Comparison of ENCODE assay signal across 8 cellular contexts in the genomic region with DNA sequence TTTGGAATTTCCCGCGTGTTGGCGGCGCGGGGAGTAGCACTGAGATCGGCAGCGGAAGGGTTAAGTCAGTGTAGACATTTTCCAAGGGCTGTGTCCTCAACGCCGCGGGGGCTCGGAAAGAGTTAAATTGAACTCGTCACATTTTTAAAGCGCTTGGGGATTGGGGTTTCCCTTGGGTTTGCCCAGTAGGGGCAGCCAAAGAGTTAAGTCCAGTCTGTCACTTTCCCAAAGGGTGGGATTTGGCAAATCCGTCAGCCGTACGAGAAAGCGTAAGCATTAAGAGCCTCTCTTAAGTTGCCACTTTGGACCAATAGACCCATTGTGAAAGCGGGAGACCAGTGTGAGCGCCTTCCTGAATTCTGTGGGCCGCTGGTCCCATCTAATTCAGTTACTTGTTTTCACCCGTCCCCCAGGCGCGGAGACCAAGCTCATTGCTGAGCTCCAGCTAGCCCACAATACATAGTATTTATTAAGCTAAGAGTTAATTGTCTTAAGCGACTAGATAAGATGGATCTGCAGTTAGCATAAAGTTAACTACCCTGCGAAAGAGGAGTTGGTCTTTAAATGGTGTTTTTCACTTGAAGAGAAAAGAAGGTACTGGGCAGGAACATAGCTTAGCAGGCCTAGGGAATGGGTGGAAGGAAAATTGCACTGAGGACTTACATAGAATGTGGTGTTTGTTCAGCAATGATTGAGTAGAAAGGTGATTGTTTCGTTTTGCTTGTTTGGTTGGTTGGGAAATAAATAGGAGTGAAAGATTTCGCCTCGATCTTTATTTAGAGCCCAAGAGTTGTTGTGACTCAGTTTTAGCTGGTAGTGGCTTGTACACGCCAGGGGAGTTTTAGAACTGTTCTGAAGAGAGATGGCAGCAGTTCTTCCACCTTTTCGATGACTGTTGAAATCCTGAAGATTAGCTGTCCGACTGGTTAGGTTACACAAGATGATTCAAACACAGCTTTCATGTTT. TPM values are rescaled to one million over a fixed set of nuclear protein-coding genes. Genes with fewer than 3 reads are reported as not detected.
DNase-seq lines count a peak whose midpoint lies in the region; ATAC-seq, FAIRE-seq and TF ChIP-seq lines count a peak whose summit lies in the region.

No MANE protein-coding gene starts in this region.

- DNase-seq in activated CD8-positive, alpha-beta memory T cell treated with anti-CD3 and anti-CD28 coated beads for 48 hours (ENCODE audit: low read depth in 2 of 3, low spot score in 2 of 3): peak in 2 of 3 experiments; percentile 13 to 18
- DNase-seq in activated CD8-positive, alpha-beta memory T cell treated with anti-CD3 and anti-CD28 coated beads for 24 hours: no peak
- DNase-seq in RCC 7860 (ENCODE audit: low spot score) (peak; percentile 31), amygdala (lab: John Stamatoyannopoulos, UW) (peak in 42 of 56 donors; percentile 5 to 66 (median 32)), left cardiac atrium (peak; percentile 54), SHP77 treated with DMSO at 0.1 percent for 48 hours (lab: John Stamatoyannopoulos, UW) (no peak)

- peak overlapping the region; percentile 73 for H3K27ac ChIP-seq in parathyroid adenoma

- peak overlapping the region; percentile 94 for H2AFZ ChIP-seq in parathyroid adenoma

- peak overlapping the region; percentile 97 for H3K9ac ChIP-seq in parathyroid adenoma

- no peaks in the 10 kb centered on the region for H3K36me3 ChIP-seq in parathyroid adenoma (ENCODE audit: control insufficient read depth, insufficient read depth, low read length)

- H3K79me2 ChIP-seq in parathyroid adenoma: peaks cover 34% of the 10 kb centered on the region

- H3K4me2 ChIP-seq in parathyroid adenoma (ENCODE audit: low read length): peak overlapping the region; percentile 91

- FAIRE-seq in RCC 7860 (lab: Jason Lieb, UNC): no peak

- peaks cover 9% of the 10 kb centered on the region for H3K4me1 ChIP-seq in parathyroid adenoma

- peak; percentile 5 for ATAC-seq in HG02981 (IDR thresholded peaks at IDR 0.05; ENCODE audit: unreplicated experiment)
- peak; percentile 73 to 78 for ATAC-seq in left cardiac atrium

- intact Hi-C loops in left cardiac atrium (cut with DNase I): loop anchor here (2.0 to 10.0 kb wide), 2 partner anchors 62 to 64 kb away; partner anchors contain the start of gene EDEM1 (in 2 of the 2)

- H3K4me3 ChIP-seq in parathyroid adenoma (ENCODE audit: low read depth, low read length): peak overlapping the region; percentile 99

- TF ChIP-seq CTCF in parathyroid adenoma (IDR thresholded peaks at IDR 0.05): no peak

- no peaks in the 10 kb centered on the region for H3K9me3 ChIP-seq in parathyroid adenoma (ENCODE audit: control insufficient read depth, low read length)

- no peaks in the 10 kb centered on the region for H3K27me3 ChIP-seq in parathyroid adenoma (ENCODE audit: control insufficient read depth, insufficient read depth, low read length)

RNA-seq across cellular contexts. Expression of gene ARL8B, which starts 0.9 kb away (rescaled TPM):
- total RNA-seq in left cardiac atrium: 10 to 100 TPM; 54.5 to 57.7 TPM

Comparison
In these comparisons a context has a peak if more than half of its experiments do, and no peak if none do; other contexts are left out.
1. DNase-seq: peak in activated CD8-positive, alpha-beta memory T cell treated with anti-CD3 and anti-CD28 coated beads for 48 hours (2 of 3), RCC 7860 (single experiment), amygdala (42 of 56) and left cardiac atrium (single experiment); none in activated CD8-positive, alpha-beta memory T cell treated with anti-CD3 and anti-CD28 coated beads for 24 hours (single experiment) and SHP77 treated with DMSO at 0.1 percent for 48 hours (single experiment).